ENCODE assay signal across 8 cellular contexts in genomic region chr2:190533968-190534309, GRCh38. TPM values are rescaled to one million over a fixed set of nuclear protein-coding genes. Genes with fewer than 3 reads are reported as not detected.
DNase-seq lines count a peak whose midpoint lies in the region; ATAC-seq and TF ChIP-seq lines count a peak whose summit lies in the region.

No MANE protein-coding gene starts in this region.

- H3K4me3 ChIP-seq in A673 (ENCODE audit: low read depth, low read length, poor library complexity, severe bottlenecking) (peak overlapping the region; percentile 65), LNCaP clone FGC (ENCODE audit: low read depth, low read length) (peak overlapping the region; percentile 56), left ventricle myocardium inferior (peak overlapping the region; percentile 81), skeletal muscle satellite cell (ENCODE audit: low read length) (peak overlapping the region; percentile 69)

- H3K36me3 ChIP-seq in A673 (ENCODE audit: insufficient read depth, low read length, poor library complexity, severe bottlenecking) = no peaks in the 10 kb centered on the region
- H3K36me3 ChIP-seq in left ventricle myocardium inferior = no peaks in the 10 kb centered on the region
- H3K36me3 ChIP-seq in skeletal muscle satellite cell (ENCODE audit: insufficient read depth, low read length) = peaks cover 3% of the 10 kb centered on the region

- no peaks in the 10 kb centered on the region for H3K27me3 Mint-ChIP-seq in activated T-helper 2 cell treated with anti-CD3 and anti-CD28 coated beads, Interferon-gamma antibody, Interleukin-2, Interleukin-4, amounts not matched to agents 10 μg/mL and 5 μg/mL and 100 μg/mL, durations not matched to agents 14 hours and 24 hours and 36 hours (ENCODE audit: low read depth)

- ATAC-seq in GM21381 (IDR thresholded peaks at IDR 0.05; ENCODE audit: unreplicated experiment) = peak; percentile 27

- peak overlapping the region; percentile 92 for H3K27ac ChIP-seq in A673 (ENCODE audit: low read depth, low read length, poor library complexity, severe bottlenecking)
- peak overlapping the region; percentile 98 for H3K27ac ChIP-seq in left ventricle myocardium inferior (replicated peaks)

- peak overlapping the region; percentile 85 for H3K4me2 ChIP-seq in skeletal muscle satellite cell (ENCODE audit: low read length)

- H3K4me1 ChIP-seq in A673 (ENCODE audit: insufficient read depth, low read length, poor library complexity, severe bottlenecking) (peaks cover 21% of the 10 kb centered on the region), left ventricle myocardium inferior (peaks cover 49% of the 10 kb centered on the region), skeletal muscle satellite cell (ENCODE audit: control insufficient read depth, insufficient read depth, low read length) (peaks cover 10% of the 10 kb centered on the region)

- H3K27me3 ChIP-seq in A673 (replicated peaks; ENCODE audit: insufficient read depth, low read depth, low read length, poor library complexity) = no peaks in the 10 kb centered on the region
- no peaks in the 10 kb centered on the region for H3K27me3 ChIP-seq in left ventricle myocardium inferior (ENCODE audit: low read depth)
- no peaks in the 10 kb centered on the region for H3K27me3 ChIP-seq in skeletal muscle satellite cell (ENCODE audit: control insufficient read depth, insufficient read depth, low read length)

- peak overlapping the region; percentile 91 for H3K9ac ChIP-seq in skeletal muscle satellite cell (ENCODE audit: low read depth, low read length)

- peak overlapping the region; percentile 95 for H3K4me3 Mint-ChIP-seq in activated T-helper 2 cell treated with anti-CD3 and anti-CD28 coated beads, Interferon-gamma antibody, Interleukin-2, Interleukin-4, amounts not matched to agents 10 μg/mL and 5 μg/mL and 100 μg/mL, durations not matched to agents 14 hours and 24 hours and 36 hours (ENCODE audit: low read depth)

- intact Hi-C loops in A673 (cut with micrococcal nuclease; ENCODE audit: unreplicated experiment) = loop anchor here (5.0 kb wide), 1 partner anchor 113 kb away; the partner anchor contains the start of gene NAB1
- intact Hi-C loops in activated T-helper 2 cell treated with anti-CD3 and anti-CD28 coated beads, Interferon-gamma antibody, Interleukin-2, Interleukin-4, amounts not matched to agents 10 μg/mL and 5 μg/mL and 100 μg/mL, durations not matched to agents 14 hours and 24 hours and 36 hours (cut with micrococcal nuclease) = loop anchor here (1.0 to 10.0 kb wide), 12 partner anchors 15 to 859 kb away; partner anchors contain the start of genes ANKAR, GLS, INPP1 and MFSD6
- intact Hi-C loops in left ventricle myocardium inferior (cut with micrococcal nuclease) = loop anchor here (5.0 kb wide), 1 partner anchor 118 kb away; no protein-coding TSS in a partner anchor

- H3K9me3 ChIP-seq in A673 (ENCODE audit: low read depth, low read length, poor library complexity, severe bottlenecking) (peaks cover 9% of the 10 kb centered on the region), left ventricle myocardium inferior (replicated peaks) (peaks cover 25% of the 10 kb centered on the region), skeletal muscle satellite cell (replicated peaks; ENCODE audit: low read length) (no peaks in the 10 kb centered on the region)

- BruUV-seq in A673 (replicated peaks; lab: Mats Ljungman, UMichigan) = no TSS peak

- POLR2A ChIA-PET in A673 (lab: Charles Lee; ENCODE audit: low non-redundant PET) = interaction anchor here (0.6 kb wide), 1 partner anchor 109 kb away, joined by 3 read pairs; no protein-coding TSS in a partner anchor

- H3K36me3 Mint-ChIP-seq in activated T-helper 2 cell treated with anti-CD3 and anti-CD28 coated beads, Interferon-gamma antibody, Interleukin-2, Interleukin-4, amounts not matched to agents 10 μg/mL and 5 μg/mL and 100 μg/mL, durations not matched to agents 14 hours and 24 hours and 36 hours (ENCODE audit: low read depth) = peaks cover 38% of the 10 kb centered on the region

- peak overlapping the region; percentile 98 for H3K27ac Mint-ChIP-seq in activated T-helper 2 cell treated with anti-CD3 and anti-CD28 coated beads, Interferon-gamma antibody, Interleukin-2, Interleukin-4, amounts not matched to agents 10 μg/mL and 5 μg/mL and 100 μg/mL, durations not matched to agents 14 hours and 24 hours and 36 hours

- TF ChIP-seq CTCF in A673 (conservative IDR thresholded peaks at IDR 0.05; ENCODE audit: low read depth, low read length) = no peak
- TF ChIP-seq CTCF in LNCaP clone FGC (IDR thresholded peaks at IDR 0.05; ENCODE audit: control insufficient read depth, extremely low read depth, insufficient read depth) = no peak
- no peak for TF ChIP-seq CTCF in left ventricle myocardium inferior (IDR thresholded peaks at IDR 0.05; ENCODE audit: borderline replicate concordance)

- no peak for DNase-seq in A673 (ENCODE audit: low spot score)
- no peak for DNase-seq in LNCaP clone FGC (ENCODE audit: low read depth)
- peak; percentile 38 for DNase-seq in activated T-helper 2 cell treated with anti-CD3 and anti-CD28 coated beads, Interferon-gamma antibody, Interleukin-2, Interleukin-4, amounts not matched to agents 10 μg/mL and 5 μg/mL and 100 μg/mL, durations not matched to agents 14 hours and 24 hours and 36 hours (ENCODE audit: low spot score)
- no peak for DNase-seq in left ventricle myocardium inferior
- no peak for DNase-seq in EL
- no peak for DNase-seq in T-helper 9 cell

- peaks cover 27% of the 10 kb centered on the region for H3K9me3 Mint-ChIP-seq in activated T-helper 2 cell treated with anti-CD3 and anti-CD28 coated beads, Interferon-gamma antibody, Interleukin-2, Interleukin-4, amounts not matched to agents 10 μg/mL and 5 μg/mL and 100 μg/mL, durations not matched to agents 14 hours and 24 hours and 36 hours

- peaks cover 53% of the 10 kb centered on the region for H3K4me1 Mint-ChIP-seq in activated T-helper 2 cell treated with anti-CD3 and anti-CD28 coated beads, Interferon-gamma antibody, Interleukin-2, Interleukin-4, amounts not matched to agents 10 μg/mL and 5 μg/mL and 100 μg/mL, durations not matched to agents 14 hours and 24 hours and 36 hours (ENCODE audit: low read depth)

- CTCF ChIA-PET in A673 (lab: Charles Lee) = no interaction called here

RNA-seq across cellular contexts. Expression of gene NEMP2, which starts 0.6 kb away (rescaled TPM):
- total RNA-seq in A673 (2021) (12.6 and 13.9 TPM in 2 replicates), left ventricle myocardium inferior (1.5 TPM)
- 15.2 and 15.5 TPM in 2 replicates for total RNA-seq in activated T-helper 2 cell treated with anti-CD3 and anti-CD28 coated beads, Interferon-gamma antibody, Interleukin-2, Interleukin-4, amounts not matched to agents 10 μg/mL and 5 μg/mL and 100 μg/mL, durations not matched to agents 14 hours and 24 hours and 36 hours
- total RNA-seq in skeletal muscle satellite cell (2012; rRNA removed) = 1.5 and 7.6 TPM in 2 replicates
